Comparison of ENCODE assay signal across 8 cellular contexts in genomic region chr17:77322534-77323412, GRCh38.
DNase-seq lines count a peak whose midpoint lies in the region; ATAC-seq, FAIRE-seq and TF ChIP-seq lines count a peak whose summit lies in the region.

No MANE protein-coding gene starts in this region.

- H3K4me3 Mint-ChIP-seq in stimulated activated effector memory CD8-positive, alpha-beta T cell treated with anti-CD3 and anti-CD28 coated beads, Interleukin-12 subunit alpha, Interleukin-12 subunit beta, amount 100 ng/mL, for 72 hours = peak overlapping the region; percentile 51

- ATAC-seq in GM12878 = peak; percentile 22
- ATAC-seq in stimulated activated effector memory CD8-positive, alpha-beta T cell treated with anti-CD3 and anti-CD28 coated beads, Interleukin-12 subunit alpha, Interleukin-12 subunit beta, amount 100 ng/mL, for 72 hours = no peak
- no peak for ATAC-seq in HG03175 (IDR thresholded peaks at IDR 0.05; ENCODE audit: unreplicated experiment)

- in situ Hi-C loops in KBM-7 (cut with MboI; ENCODE audit: low pct_unique_long_range_greater_than_20kb, low sequenced_read_pairs) = no loop called here
- in situ Hi-C loops in GM12878 (cut with MboI) = no loop called here

- H3K9ac ChIP-seq in GM12878 (ENCODE audit: control insufficient read depth, insufficient read depth, low read length) = peak overlapping the region; percentile 89

- TF ChIP-seq EP300 in GM12878 (IDR thresholded peaks at IDR 0.05; ENCODE audit: borderline replicate concordance in 1 of 2, control insufficient read depth in 1 of 2, low read depth in 2 of 2, low read length in 2 of 2) = no peak

- H2AFZ ChIP-seq in GM12878 (ENCODE audit: control insufficient read depth, low read depth, low read length) = peak overlapping the region; percentile 19; the same call in 1 of the 2 replicates

- no peaks in the 10 kb centered on the region for H3K27me3 ChIP-seq in GM12878 (replicated peaks in 1 of 2; ENCODE audit: control insufficient read depth in 2 of 2, insufficient read depth in 2 of 2, low read length in 1 of 2)

- BruUV-seq in GM12878 (replicated peaks; lab: Mats Ljungman, UMichigan) = TSS peak; percentile 83

- no peak overlapping the region for H3K27ac Mint-ChIP-seq in stimulated activated effector memory CD8-positive, alpha-beta T cell treated with anti-CD3 and anti-CD28 coated beads, Interleukin-12 subunit alpha, Interleukin-12 subunit beta, amount 100 ng/mL, for 72 hours

- H3K9me3 ChIP-seq in GM12878 (replicated peaks; ENCODE audit: control insufficient read depth, insufficient read depth, low read length) = no peaks in the 10 kb centered on the region

- H3K27ac ChIP-seq in GM12878 (ENCODE audit: control insufficient read depth, insufficient read depth) = peak overlapping the region; percentile 88

- no peak for TF ChIP-seq RAD21 in GM12878 (IDR thresholded peaks at IDR 0.05; ENCODE audit: insufficient read depth, low read depth, low read length)

- CTCF ChIA-PET in GM12878 (lab: Yijun Ruan, JAX) = interaction anchor here (0.6 to 2.2 kb wide), 8 partner anchors 9 to 128 kb away, joined by 3 to 9 read pairs (median 4); no protein-coding TSS in a partner anchor

- H3K4me2 ChIP-seq in GM12878 (ENCODE audit: control insufficient read depth, insufficient read depth) = peak overlapping the region; percentile 94

- no peak for TF ChIP-seq CTCF in GM12878 (IDR thresholded peaks at IDR 0.05 in 2 of 3, conservative IDR thresholded peaks at IDR 0.05 in 1 of 3; ENCODE audit: control insufficient read depth in 2 of 3, extremely low read depth in 1 of 3, insufficient read depth in 1 of 3, low read depth in 3 of 3, low read length in 3 of 3)

- no peaks in the 10 kb centered on the region; a peak in 2 of 4 replicates for H3K36me3 ChIP-seq in GM12878 (ENCODE audit: control insufficient read depth in 2 of 2, insufficient read depth in 2 of 2, low read length in 1 of 2)

- H4K20me1 ChIP-seq in GM12878 (ENCODE audit: control insufficient read depth, insufficient read depth) = no peaks in the 10 kb centered on the region

- peaks cover 18% of the 10 kb centered on the region for H3K36me3 Mint-ChIP-seq in stimulated activated effector memory CD8-positive, alpha-beta T cell treated with anti-CD3 and anti-CD28 coated beads, Interleukin-12 subunit alpha, Interleukin-12 subunit beta, amount 100 ng/mL, for 72 hours

- intact Hi-C loops in GM12878 (cut with micrococcal nuclease; ENCODE audit: unreplicated experiment) = loop anchor here (5.0 to 10.0 kb wide), 2 partner anchors 235 to 632 kb away; partner anchors contain the start of gene TNRC6C

- RAD21 ChIA-PET in GM12878 (lab: Charles Lee; ENCODE audit: unreplicated experiment) = interaction anchor here (0.8 to 2.7 kb wide), 14 partner anchors 8 to 232 kb away, joined by 3 to 20 read pairs (median 5); no protein-coding TSS in a partner anchor

- peaks cover 68% of the 10 kb centered on the region for H3K4me1 ChIP-seq in GM12878 (ENCODE audit: control insufficient read depth, insufficient read depth, low read length)

- peak overlapping the region; percentile 84 for H3K4me3 ChIP-seq in GM12878

- H3K79me2 ChIP-seq in GM12878 (ENCODE audit: control insufficient read depth, insufficient read depth, low read length) = peaks cover 75% of the 10 kb centered on the region

- under 1% methylated on average over 31 of the region's 31 CpGs for WGBS in GM12878 (ENCODE audit: insufficient coverage, insufficient replicate concordance, low lambda C conversion rate, missing lambda C conversion rate)

- no peak for FAIRE-seq in GM12878 (lab: Jason Lieb, UNC)

- peak; percentile 96 for DNase-seq in GM04503 (ENCODE audit: low read depth)
- DNase-seq in KBM-7 = peak; percentile 64
- no peak for DNase-seq in GM12878 (ENCODE audit: low read depth, low spot score)
- DNase-seq in islet precursor cell = peak; percentile 100
- DNase-seq in stimulated activated effector memory CD8-positive, alpha-beta T cell treated with anti-CD3 and anti-CD28 coated beads, Interleukin-12 subunit alpha, Interleukin-12 subunit beta, amount 100 ng/mL, for 72 hours (ENCODE audit: low spot score in 2 of 2) = no peak
- DNase-seq in NCI-H1694 (lab: John Stamatoyannopoulos, UW) = no peak
- no peak for DNase-seq in cortex of kidney (lab: John Stamatoyannopoulos, UW)

- H3K9me3 Mint-ChIP-seq in stimulated activated effector memory CD8-positive, alpha-beta T cell treated with anti-CD3 and anti-CD28 coated beads, Interleukin-12 subunit alpha, Interleukin-12 subunit beta, amount 100 ng/mL, for 72 hours = no peaks in the 10 kb centered on the region

- peak; percentile 63 for TF ChIP-seq POLR2A in GM12878 (IDR thresholded peaks at IDR 0.05; ENCODE audit: low read depth, low read length)

- H3K4me1 Mint-ChIP-seq in stimulated activated effector memory CD8-positive, alpha-beta T cell treated with anti-CD3 and anti-CD28 coated beads, Interleukin-12 subunit alpha, Interleukin-12 subunit beta, amount 100 ng/mL, for 72 hours = peaks cover 51% of the 10 kb centered on the region

- SMC1A ChIA-PET in GM12878 (lab: Charles Lee; ENCODE audit: uncharacterized antibody, unreplicated experiment) = interaction anchor here (0.7 to 4.1 kb wide), 10 partner anchors 9 to 150 kb away, joined by 3 to 25 read pairs (median 4); no protein-coding TSS in a partner anchor

- POLR2A ChIA-PET in GM12878 (lab: Charles Lee) = interaction anchor here (0.6 to 2.4 kb wide), 18 partner anchors 9 to 728 kb away, joined by 3 to 12 read pairs (median 5); partner anchors contain the start of genes SEC14L1 and TNRC6C

TF ChIP-seq in GM12878, 131 proteins besides CTCF, POLR2A, EP300 and RAD21 (continues in another document):
- TF ChIP-seq NFIC (IDR thresholded peaks at IDR 0.05; ENCODE audit: low read depth, low read length) (no peak), CREM (IDR thresholded peaks at IDR 0.05; ENCODE audit: low read depth) (peak; percentile 37; the same call in 1 of the 2 replicates), BACH1 (IDR thresholded peaks at IDR 0.05; ENCODE audit: borderline replicate concordance) (peak; percentile 47), BHLHE40 (IDR thresholded peaks at IDR 0.05; ENCODE audit: borderline replicate concordance in 1 of 2, low read depth in 2 of 2, low read length in 1 of 2) (peak; percentile 39 to 43; a peak in 3 of 4 replicates), E4F1 (IDR thresholded peaks at IDR 0.05; ENCODE audit: borderline replicate concordance, partially characterized antibody) (no peak), SRF (IDR thresholded peaks at IDR 0.05; ENCODE audit: low read depth in 2 of 2, low read length in 2 of 2) (no peak), ELK1 (IDR thresholded peaks at IDR 0.05; ENCODE audit: low read depth, low read length) (no peak), ZNF24 (IDR thresholded peaks at IDR 0.05) (no peak), TARDBP (IDR thresholded peaks at IDR 0.05; ENCODE audit: borderline replicate concordance) (no peak), PKNOX1 (IDR thresholded peaks at IDR 0.05) (no peak), NKRF (conservative IDR thresholded peaks at IDR 0.05) (peak; percentile 43; the same call in 1 of the 2 replicates)

Comparison
In these comparisons a context has a peak if more than half of its experiments do, and no peak if none do; other contexts are left out.
1. DNase-seq: peak in GM04503 (single experiment), KBM-7 (single experiment) and islet precursor cell (single experiment); none in GM12878 (single experiment), stimulated activated effector memory CD8-positive, alpha-beta T cell treated with anti-CD3 and anti-CD28 coated beads, Interleukin-12 subunit alpha, Interleukin-12 subunit beta, amount 100 ng/mL, for 72 hours (0 of 2), NCI-H1694 (single experiment) and cortex of kidney (single experiment).